31 cellular contexts compared by ENCODE assay signal in genomic region chr5:111372799-111373198, GRCh38.
"Had no signal": no experiment of that assay in that cellular context is flagged by ENCODE, and none has a peak within 500 bp of the region (broad histone marks: within the 10 kb centered on the region; RNA-seq: fewer than 3 reads in every experiment).

No MANE protein-coding gene starts in this region.

- H3K9me3 ChIP-seq: neutrophil, pancreas, psoas muscle, spleen, suprapubic skin, testis, tibial artery, transverse colon, upper lobe of right lung, vagina had no signal

- H3K36me3 ChIP-seq: neutrophil, pancreas, spleen, suprapubic skin, tibial artery, transverse colon, upper lobe of right lung, vagina had no signal

- H3K27ac Mint-ChIP-seq: naive B cell; naive thymus-derived CD8-positive, alpha-beta T cell; natural killer cell treated with Interleukin-12 subunit alpha and Interleukin-12 subunit beta and Interleukin-15 and Interleukin-18, amount 100 ng/mL, for 72 hours; nephron progenitor cell; stimulated activated memory B cell treated with anti-CD40 and anti-IgM and Interleukin-4, amounts not matched to agents 10 μg/mL and 1 μg/mL and 100 μg/mL, for 72 hours; stimulated activated naive CD8-positive, alpha-beta T cell treated with anti-CD3 and anti-CD28 coated beads, Interleukin-15, amount 100 ng/mL, for 72 hours; type B pancreatic cell had no signal

- H3K4me3 Mint-ChIP-seq: naive B cell; naive thymus-derived CD8-positive, alpha-beta T cell; natural killer cell treated with Interleukin-12 subunit alpha and Interleukin-12 subunit beta and Interleukin-15 and Interleukin-18, amount 100 ng/mL, for 72 hours; nephron progenitor cell; neural crest cell; stimulated activated memory B cell treated with anti-CD40 and anti-IgM and Interleukin-4, amounts not matched to agents 10 μg/mL and 1 μg/mL and 100 μg/mL, for 72 hours; stimulated activated naive CD8-positive, alpha-beta T cell treated with anti-CD3 and anti-CD28 coated beads, Interleukin-15, amount 100 ng/mL, for 72 hours; type B pancreatic cell had no signal

- H3K27me3 Mint-ChIP-seq: naive thymus-derived CD8-positive, alpha-beta T cell; natural killer cell treated with Interleukin-12 subunit alpha and Interleukin-12 subunit beta and Interleukin-15 and Interleukin-18, amount 100 ng/mL, for 72 hours; stimulated activated memory B cell treated with anti-CD40 and anti-IgM and Interleukin-4, amounts not matched to agents 10 μg/mL and 1 μg/mL and 100 μg/mL, for 72 hours; stimulated activated naive CD8-positive, alpha-beta T cell treated with anti-CD3 and anti-CD28 coated beads, Interleukin-15, amount 100 ng/mL, for 72 hours; type B pancreatic cell had no signal

- H3K9me3 Mint-ChIP-seq: naive thymus-derived CD8-positive, alpha-beta T cell; nephron progenitor cell; neural crest cell; stimulated activated memory B cell treated with anti-CD40 and anti-IgM and Interleukin-4, amounts not matched to agents 10 μg/mL and 1 μg/mL and 100 μg/mL, for 72 hours; stimulated activated naive CD8-positive, alpha-beta T cell treated with anti-CD3 and anti-CD28 coated beads, Interleukin-15, amount 100 ng/mL, for 72 hours had no signal

- H3K36me3 Mint-ChIP-seq: natural killer cell treated with Interleukin-12 subunit alpha and Interleukin-12 subunit beta and Interleukin-15 and Interleukin-18, amount 100 ng/mL, for 72 hours; stimulated activated memory B cell treated with anti-CD40 and anti-IgM and Interleukin-4, amounts not matched to agents 10 μg/mL and 1 μg/mL and 100 μg/mL, for 72 hours had no signal

- H3K4me1 Mint-ChIP-seq: naive B cell; nephron progenitor cell; stimulated activated memory B cell treated with anti-CD40 and anti-IgM and Interleukin-4, amounts not matched to agents 10 μg/mL and 1 μg/mL and 100 μg/mL, for 72 hours had no signal

- ATAC-seq: naive thymus-derived CD8-positive, alpha-beta T cell; natural killer cell treated with Interleukin-12 subunit alpha and Interleukin-12 subunit beta and Interleukin-15 and Interleukin-18, amount 100 ng/mL, for 72 hours; pancreas; psoas muscle; right cardiac atrium; sciatic nerve; stimulated activated memory B cell treated with anti-CD40 and anti-IgM and Interleukin-4, amounts not matched to agents 10 μg/mL and 1 μg/mL and 100 μg/mL, for 72 hours; stimulated activated naive CD8-positive, alpha-beta T cell treated with anti-CD3 and anti-CD28 coated beads, Interleukin-15, amount 100 ng/mL, for 72 hours; stimulated activated naive CD8-positive, alpha-beta T cell treated with anti-CD3 and anti-CD28 coated beads, Interleukin-15, Interleukin-2, amounts not matched to agents 100 U/mL and 50 U/mL, for 24 hours; upper lobe of right lung had no signal

- DNase-seq: naive B cell; naive thymus-derived CD8-positive, alpha-beta T cell; nephron progenitor cell; nucleus accumbens; pancreas; psoas muscle; right cardiac atrium; spleen; stimulated activated CD4-positive, alpha-beta T cell treated with anti-CD3 and anti-CD28 coated beads, Interleukin-12 subunit alpha, Interleukin-12 subunit beta, amount 100 ng/mL, for 4 hours; stimulated activated CD4-positive, alpha-beta T cell treated with anti-CD3 and anti-CD28 coated beads, Interleukin-1b, Interleukin-23, amount 100 ng/mL, for 48 hours; stimulated activated CD4-positive, alpha-beta T cell treated with anti-CD3 and anti-CD28 coated beads, Interleukin-4, amount 100 ng/mL, for 1 hour; stimulated activated CD4-positive, alpha-beta T cell treated with anti-CD3 and anti-CD28 coated beads, Interleukin-4, amount 100 ng/mL, for 4 hours; stimulated activated CD8-positive, alpha-beta memory T cell treated with anti-CD3 and anti-CD28 coated beads, Interleukin-4, amount 100 ng/mL, for 48 hours; stimulated activated naive CD4-positive, alpha-beta T cell; stimulated activated naive CD8-positive, alpha-beta T cell treated with anti-CD3 and anti-CD28 coated beads, Interleukin-15, amount 100 ng/mL, for 72 hours; stimulated activated naive CD8-positive, alpha-beta T cell treated with anti-CD3 and anti-CD28 coated beads, Interleukin-15, Interleukin-2, amounts not matched to agents 100 U/mL and 50 U/mL, for 24 hours; substantia nigra; testis; tibial artery; transverse colon; upper lobe of right lung had no signal

- H3K27me3 ChIP-seq: neutrophil, pancreas, spleen, suprapubic skin, testis, tibial artery, transverse colon, upper lobe of right lung, vagina had no signal

- H3K27ac ChIP-seq: neutrophil, pancreas, psoas muscle, skin epidermis, spleen, suprapubic skin, testis, tibial artery, transverse colon, upper lobe of right lung, vagina had no signal

- H3K4me1 ChIP-seq: pancreas, psoas muscle, spleen, suprapubic skin, testis, tibial artery, transverse colon, upper lobe of right lung, vagina had no signal

- H3K4me2 ChIP-seq: smooth muscle cell had no signal

- H3K4me3 ChIP-seq: pancreas, psoas muscle, skin epidermis, smooth muscle cell, spleen, suprapubic skin, testis, tibial artery, transverse colon, upper lobe of right lung, vagina had no signal

- FAIRE-seq: pancreas had no signal
